ENCODE assay signal across 8 cellular contexts in the genomic region with DNA sequence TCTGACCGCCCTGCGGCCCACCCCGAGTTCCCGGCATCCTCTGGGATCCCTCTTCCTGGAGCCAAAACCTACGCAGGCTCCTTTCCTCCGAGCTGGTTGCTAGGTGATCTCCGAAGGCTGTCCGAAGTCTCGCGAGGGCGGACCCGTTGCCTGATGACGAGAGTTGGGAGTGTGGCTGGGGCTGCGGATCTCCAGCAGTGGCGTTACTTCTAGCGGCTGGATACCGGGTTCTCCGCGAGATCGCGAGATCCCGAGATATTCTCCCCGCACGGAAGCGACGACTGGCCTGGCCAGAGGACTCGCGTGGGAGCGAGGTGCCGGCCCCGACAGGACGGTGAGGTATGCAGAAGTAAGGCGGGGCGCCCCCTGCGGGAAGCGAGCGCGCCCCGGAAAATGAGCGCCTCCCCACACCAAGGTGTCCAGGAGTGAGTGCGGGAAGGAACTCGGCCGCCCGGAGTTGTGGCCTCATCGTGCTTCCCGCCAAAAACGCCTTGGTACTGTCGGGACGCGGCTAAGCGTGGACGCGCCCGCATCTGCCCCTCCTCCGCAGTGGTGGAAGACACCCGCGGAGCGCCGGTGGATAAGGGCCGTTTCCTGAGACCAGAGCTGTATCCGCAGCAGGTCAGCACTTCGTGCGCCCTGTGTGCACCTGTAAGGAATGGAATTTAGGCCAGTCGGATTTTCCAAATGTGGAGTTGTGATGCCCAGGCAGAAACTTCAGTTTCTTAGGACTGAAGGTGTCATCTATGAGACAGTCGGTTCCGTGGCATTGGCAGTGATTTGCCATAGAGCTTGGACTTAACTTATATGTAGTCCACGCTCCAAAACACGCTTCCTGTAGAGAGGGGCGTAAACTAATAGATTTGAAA. TPM values are rescaled to one million over a fixed set of nuclear protein-coding genes. Genes with fewer than 3 reads are reported as not detected.
DNase-seq lines count a peak whose midpoint lies in the region; ATAC-seq and TF ChIP-seq lines count a peak whose summit lies in the region.

A gene (plus strand): TSS at position 146 of the 869 bp plus-strand sequence. CDS start 1,426 bp downstream, outside the sequence.

- peaks cover 12 to 26% of the 10 kb centered on the region in 2 donors for H3K4me1 ChIP-seq in duodenal mucosa (ENCODE audit: control insufficient read depth in 1 of 2, insufficient read depth in 2 of 2, low read length in 2 of 2)

- no peaks in the 10 kb centered on the region for H3K9me3 ChIP-seq in duodenal mucosa (ENCODE audit: control insufficient read depth in 1 of 2, low read length in 2 of 2)

- peak within 1 kb of the TSS; percentile 96 to 99 for H3K4me3 ChIP-seq in duodenal mucosa (ENCODE audit: low read depth in 1 of 2, low read length in 2 of 2)
- H3K4me3 ChIP-seq in lower leg skin (ENCODE audit: low read depth, poor library complexity, severe bottlenecking), result peak within 1 kb of the TSS; percentile 69

- H3K36me3 ChIP-seq in duodenal mucosa (ENCODE audit: control insufficient read depth in 1 of 2, insufficient read depth in 2 of 2, low read length in 2 of 2), result no peaks in the 10 kb centered on the region

- DNase-seq in CD1c-positive myeloid dendritic cell (ENCODE audit: extremely low spot score) (peak; percentile 94), NCI-H748 (lab: John Stamatoyannopoulos, UW; ENCODE audit: unreplicated experiment) (peak; percentile 98), lower leg skin (ENCODE audit: low spot score in 2 of 2) (peak; percentile 92 to 99)
- peak; percentile 92 to 95 for DNase-seq in activated CD4-positive, alpha-beta T cell treated with anti-CD3 and anti-CD28 coated beads, Interleukin-2, amount 50 U/mL, for 48 hours
- peak; percentile 83 to 90 for DNase-seq in stimulated activated CD4-positive, alpha-beta T cell treated with anti-CD3 and anti-CD28 coated beads, Interleukin-4, amount 100 ng/mL, for 48 hours (ENCODE audit: low read depth in 2 of 2)

- H3K27me3 ChIP-seq in duodenal mucosa (ENCODE audit: control insufficient read depth in 1 of 2, insufficient read depth in 2 of 2, low read length in 2 of 2), result no peaks in the 10 kb centered on the region

- no peak for TF ChIP-seq CTCF in lower leg skin (IDR thresholded peaks at IDR 0.05)

- peak within 1 kb of the TSS; percentile 77 for H3K27ac ChIP-seq in duodenal mucosa (ENCODE audit: low read depth, low read length)

- ATAC-seq in GM19372 (IDR thresholded peaks at IDR 0.05; ENCODE audit: low read depth, unreplicated experiment) (peak; percentile 87), HG03558 (IDR thresholded peaks at IDR 0.05; ENCODE audit: extremely low read depth, unreplicated experiment) (peak; percentile 79)

- intact Hi-C loops in lower leg skin (cut with DNase I; ENCODE audit: low total_unique reads), result no loop called here

- TF ChIP-seq POLR2A in lower leg skin (IDR thresholded peaks at IDR 0.05), result no peak

- H3K9ac ChIP-seq in duodenal mucosa (ENCODE audit: low read depth in 1 of 2, low read length in 2 of 2), result peak within 1 kb of the TSS; percentile 90 to 96

- WGBS in lower leg skin, 2 donors, result 0 to 1% methylated on average over 32 to 39 of the region's 69 CpGs

RNA-seq across cellular contexts. Expression of the gene that starts here (rescaled TPM):
- total RNA-seq in lower leg skin, result 1 to 10 TPM in 2 of 4 donors, under 1 TPM in 2; 0.69 to 2.8 (median 0.92) TPM

Comparison
In these comparisons a context has a peak if more than half of its experiments do, and no peak if none do; other contexts are left out.
1. Peak in every context shown above with its lines: DNase-seq, ATAC-seq, H3K4me3 ChIP-seq and H3K27ac ChIP-seq.